ENCODE assay signal across 23 cellular contexts in the genomic region with DNA sequence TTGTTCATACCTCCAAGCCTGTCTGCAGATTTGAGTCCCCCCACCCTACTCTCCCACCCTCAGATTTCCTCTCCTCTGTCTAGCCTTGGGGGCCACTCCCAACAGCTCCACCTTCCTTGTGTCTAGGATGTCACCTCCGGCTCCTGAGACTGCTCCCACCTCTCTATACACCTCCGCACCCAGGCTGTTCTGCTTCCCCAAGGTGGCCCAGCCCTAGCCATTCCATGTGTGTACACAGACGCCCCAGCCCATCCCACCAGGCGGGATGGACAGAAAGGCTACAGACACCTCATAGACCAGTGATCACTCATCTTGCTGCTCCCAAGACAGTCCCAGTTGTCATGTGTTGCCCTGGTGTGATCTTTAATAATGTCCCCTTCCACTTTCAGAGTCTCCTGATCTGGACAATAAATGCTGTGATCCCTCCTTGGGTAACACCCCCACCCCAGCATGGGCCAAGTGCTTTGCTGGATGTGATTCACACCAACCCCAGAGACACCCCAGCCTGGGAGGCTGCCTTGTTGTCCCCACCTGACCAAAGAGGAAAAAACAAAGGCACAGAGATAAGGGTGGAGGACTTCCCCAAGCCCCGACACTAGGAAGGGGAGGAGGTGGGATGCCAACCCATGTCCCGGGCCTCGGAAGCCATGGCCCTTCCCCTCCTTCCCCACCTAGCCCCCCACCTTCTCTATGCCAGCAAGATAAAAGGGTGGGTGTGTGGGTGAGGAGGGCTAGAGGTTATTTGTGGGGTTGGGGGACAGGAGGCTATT. TPM values are rescaled to one million over a fixed set of nuclear protein-coding genes. Genes with fewer than 3 reads are reported as not detected.
DNase-seq lines count a peak whose midpoint lies in the region; ATAC-seq lines count a peak whose summit lies in the region.
"Had no signal": no experiment of that assay in that cellular context is flagged by ENCODE, and none has a peak within 500 bp of the region (broad histone marks: within the 10 kb centered on the region; RNA-seq: fewer than 3 reads in every experiment).

No MANE protein-coding gene starts in this region.

- H4K91ac ChIP-seq in neuronal stem cell (ENCODE audit: low read depth, low read length, poor library complexity): no peak overlapping the region

- H2AK5ac ChIP-seq in neuronal stem cell (ENCODE audit: low read depth, low read length): peak overlapping the region; percentile 12

- no peak overlapping the region for H3K4ac ChIP-seq in neuronal stem cell (ENCODE audit: low read length)

- no peak overlapping the region for H4K8ac ChIP-seq in neuronal stem cell (ENCODE audit: low read depth, low read length)

- no peak overlapping the region for H2BK12ac ChIP-seq in neuronal stem cell (ENCODE audit: low read length)

- H3K36me3 ChIP-seq in neuronal stem cell (replicated peaks in 1 of 2; ENCODE audit: control insufficient read depth in 2 of 2, insufficient read depth in 2 of 2, low read length in 2 of 2) (no peaks in the 10 kb centered on the region), aorta (ENCODE audit: control insufficient read depth in 1 of 2, insufficient read depth in 2 of 2, low read length in 1 of 2) (no peaks in the 10 kb centered on the region)
- H3K36me3 ChIP-seq: MG63 had no signal

- H3K23ac ChIP-seq in neuronal stem cell (ENCODE audit: low read depth, low read length, poor library complexity): no peak overlapping the region

- no peak overlapping the region for H3K27ac ChIP-seq in neuronal stem cell (replicated peaks; ENCODE audit: low read length)
- H3K27ac ChIP-seq in aorta (ENCODE audit: low read depth in 1 of 2, low read length in 2 of 2): no peak overlapping the region
- H3K27ac ChIP-seq: GM23248, RWPE1 had no signal

- no peak overlapping the region for H3K27ac Mint-ChIP-seq in activated naive CD4-positive, alpha-beta T cell treated with anti-CD3 and anti-CD28 coated beads, Interleukin-2, amount 50 U/mL, for 72 hours

- H3K4me3 ChIP-seq in neuronal stem cell (ENCODE audit: low read length in 2 of 2): no peak overlapping the region
- H3K4me3 ChIP-seq in aorta (ENCODE audit: low read length in 2 of 2): no peak overlapping the region
- H3K4me3 ChIP-seq: GM23248, MG63 had no signal

- H3K36me3 Mint-ChIP-seq in activated naive CD4-positive, alpha-beta T cell treated with anti-CD3 and anti-CD28 coated beads, Interleukin-2, amount 50 U/mL, for 72 hours: no peaks in the 10 kb centered on the region
- H3K36me3 Mint-ChIP-seq: CD4-positive, CD25-positive, alpha-beta regulatory T cell had no signal

- no peak overlapping the region for H3K18ac ChIP-seq in neuronal stem cell (ENCODE audit: low read length)

- H2BK120ac ChIP-seq in neuronal stem cell (ENCODE audit: low read depth, low read length): no peak overlapping the region

- H3K9me3 ChIP-seq in neuronal stem cell (replicated peaks in 1 of 2; ENCODE audit: control insufficient read depth in 2 of 2, insufficient read depth in 1 of 2, low read depth in 1 of 2, low read length in 2 of 2): no peaks in the 10 kb centered on the region
- H3K9me3 ChIP-seq in aorta (ENCODE audit: control insufficient read depth, low read length): no peaks in the 10 kb centered on the region
- H3K9me3 ChIP-seq: Caco-2, MG63, SK-N-SH had no signal

- no peak overlapping the region for H3K14ac ChIP-seq in neuronal stem cell (ENCODE audit: low read length)

- H3K4me1 ChIP-seq in neuronal stem cell (ENCODE audit: control insufficient read depth in 2 of 2, insufficient read depth in 1 of 2, low read depth in 1 of 2, low read length in 2 of 2) (peaks cover 11 to 12% of the 10 kb centered on the region in 2 donors), aorta (ENCODE audit: control insufficient read depth in 1 of 2, insufficient read depth in 2 of 2, low read length in 2 of 2) (no peaks in the 10 kb centered on the region)
- H3K4me1 ChIP-seq: Caco-2 had no signal

- ATAC-seq in left cardiac atrium: no peak
- ATAC-seq in Right ventricle myocardium inferior: no peak
- no peak for ATAC-seq in aorta (ENCODE audit: low FRiP score)
- no peak for ATAC-seq in GM21717 (IDR thresholded peaks at IDR 0.05; ENCODE audit: unreplicated experiment)
- ATAC-seq in activated naive CD4-positive, alpha-beta T cell treated with anti-CD3 and anti-CD28 coated beads, Interleukin-2, amount 50 U/mL, for 72 hours: no peak

- no peaks in the 10 kb centered on the region for H3K79me1 ChIP-seq in neuronal stem cell (ENCODE audit: low read depth, low read length)

- DNase-seq in left cardiac atrium (peak; percentile 14), Right ventricle myocardium inferior (ENCODE audit: missing footprints) (no peak), islet precursor cell (peak; percentile 40), neuronal stem cell (ENCODE audit: low spot score) (no peak), aorta (peak; percentile 36 to 51), kidney glomerular epithelial cell (lab: John Stamatoyannopoulos, UW) (no peak)
- DNase-seq in activated naive CD4-positive, alpha-beta T cell treated with anti-CD3 and anti-CD28 coated beads, Interleukin-2, amount 50 U/mL, for 72 hours (ENCODE audit: low spot score in 2 of 2): no peak
- DNase-seq: Caco-2; CD4-positive, CD25-positive, alpha-beta regulatory T cell; GM23248; H7; KG1; MG63; NCI-H1105 treated with DMSO at 0.1 percent for 48 hours; NCI-H146; NCI-H2029; NCI-H526 treated with DMSO at 0.1 percent for 48 hours; SIG-M5 had no signal

- no peak overlapping the region for H2BK15ac ChIP-seq in neuronal stem cell (ENCODE audit: low read length)

- H3K27me3 ChIP-seq in neuronal stem cell (ENCODE audit: control insufficient read depth in 3 of 3, insufficient read depth in 3 of 3, low read depth in 1 of 3, low read length in 3 of 3): peaks cover 0 to 36% (median 5%) of the 10 kb centered on the region in 3 experiments
- H3K27me3 ChIP-seq in aorta (ENCODE audit: control insufficient read depth in 1 of 2, insufficient read depth in 2 of 2, low read length in 1 of 2): no peaks in the 10 kb centered on the region
- H3K27me3 ChIP-seq: MG63 had no signal

- intact Hi-C loops in left cardiac atrium (cut with DNase I): no loop called here
- intact Hi-C loops in Right ventricle myocardium inferior (cut with DNase I): no loop called here
- intact Hi-C loops in aorta (cut with DNase I): no loop called here

- no peaks in the 10 kb centered on the region for H3K9me3 Mint-ChIP-seq in activated naive CD4-positive, alpha-beta T cell treated with anti-CD3 and anti-CD28 coated beads, Interleukin-2, amount 50 U/mL, for 72 hours

- no peak overlapping the region for H3K4me2 ChIP-seq in neuronal stem cell (ENCODE audit: insufficient read depth, low read length, poor library complexity, severe bottlenecking)
- H3K4me2 ChIP-seq: SK-N-SH had no signal

- H3K9ac ChIP-seq in neuronal stem cell (ENCODE audit: low read depth, low read length, poor library complexity): no peak overlapping the region
- H3K9ac ChIP-seq: GM23248, SK-N-SH had no signal

- no peak overlapping the region for H2AFZ ChIP-seq in neuronal stem cell (ENCODE audit: low read length)
- H2AFZ ChIP-seq: GM23248 had no signal

- H2BK5ac ChIP-seq in neuronal stem cell (ENCODE audit: low read length): no peak overlapping the region

- WGBS in neuronal stem cell (ENCODE audit: extremely low coverage in 2 of 2, insufficient read length in 2 of 2, insufficient replicate concordance in 1 of 2), 2 donors: no CpG with 5 or more reads among the region's 7 CpGs
- 90 to 92% methylated on average over 7 of the region's 7 CpGs for WGBS in aorta, 2 donors

RNA-seq across cellular contexts. Expression of gene MDFI, which starts 36.1 kb away (rescaled TPM):
- total RNA-seq in left cardiac atrium (1 to 10 TPM; 9.2 TPM), Right ventricle myocardium inferior (1.3 TPM), aorta (10 to 100 TPM in 1 of 2 donors, 1 to 10 TPM in 1; 9.3 to 22.3 TPM)
- 73.1 TPM for polyA plus RNA-seq in neuronal stem cell (2013, experiment 1 of 2)
- polyA plus RNA-seq in neuronal stem cell (2013, experiment 2 of 2): 65.6 TPM
- polyA plus RNA-seq in aorta: 1 to 10 TPM in 1 of 2 donors, under 1 TPM in 1; 0.13 to 5.4 TPM
- not detected for total RNA-seq in activated naive CD4-positive, alpha-beta T cell treated with anti-CD3 and anti-CD28 coated beads, Interleukin-2, amount 50 U/mL, for 72 hours
- total RNA-seq: A172; Caco-2; CD4-positive, CD25-positive, alpha-beta regulatory T cell; GM23248 had no signal
- polyA plus RNA-seq: BJ; CD4-positive, CD25-positive, alpha-beta regulatory T cell; GM23248 had no signal

Comparison
In these comparisons a context has a peak if more than half of its experiments do, and no peak if none do; other contexts are left out.
1. DNase-seq: peak in left cardiac atrium (single experiment), islet precursor cell (single experiment) and aorta (2 of 2); none in Right ventricle myocardium inferior (single experiment), neuronal stem cell (single experiment), kidney glomerular epithelial cell (single experiment) and activated naive CD4-positive, alpha-beta T cell treated with anti-CD3 and anti-CD28 coated beads, Interleukin-2, amount 50 U/mL, for 72 hours (0 of 2).